In genomic region chr11:78313181-78313788, GRCh38 we compare ENCODE assay signal across 1 cellular context.
TF ChIP-seq lines count a peak whose summit lies in the region.

No MANE protein-coding gene starts in this region.

TF ChIP-seq in GM12878, 131 proteins besides CTCF, POLR2A, EP300 and RAD21 (continued from another document):
- TF ChIP-seq ZBTB4 (CRISPR knock-in tag; IDR thresholded peaks at IDR 0.05) (no peak), IKZF1 (conservative IDR thresholded peaks at IDR 0.05) (no peak)
TF ChIP-seq in GM12878: peak in this region for 0.
